ENCODE assay signal across 28 cellular contexts in the genomic region with DNA sequence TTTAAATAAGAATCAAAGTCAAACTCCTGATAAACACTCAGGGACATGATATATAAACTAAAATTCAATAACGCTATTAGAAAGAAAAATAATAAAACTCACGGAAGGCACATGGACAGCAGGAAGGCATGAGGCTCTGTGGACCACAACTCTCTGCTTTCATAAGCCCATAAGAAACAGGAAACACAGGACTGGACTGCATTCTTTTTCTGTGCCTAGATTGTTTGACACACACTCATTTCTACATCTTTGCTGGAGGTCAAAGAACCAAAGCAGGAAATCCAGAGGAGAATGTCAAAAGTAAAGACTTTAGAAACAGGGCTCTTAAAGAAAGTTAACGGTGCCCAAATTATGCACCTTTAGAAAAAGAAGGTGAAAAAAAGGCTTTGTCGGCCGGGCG.
"Had no signal": no experiment of that assay in that cellular context is flagged by ENCODE, and none has a peak within 500 bp of the region (broad histone marks: within the 10 kb centered on the region; RNA-seq: fewer than 3 reads in every experiment).

No MANE protein-coding gene starts in this region.

- H3K27me3 ChIP-seq: brain microvascular endothelial cell, dorsolateral prefrontal cortex, esophagus squamous epithelium, gastroesophageal sphincter, ovary, stomach, transverse colon, vagina had no signal

- H3K4me3 ChIP-seq: dorsolateral prefrontal cortex, esophagus squamous epithelium, gastroesophageal sphincter, ovary, prostate gland, stomach, transverse colon, vagina had no signal

- H3K27ac Mint-ChIP-seq: activated naive CD4-positive, alpha-beta T cell treated with anti-CD3 and anti-CD28 coated beads for 36 hours; mesothelial cell of epicardium had no signal

- H3K9me3 ChIP-seq: esophagus squamous epithelium, gastroesophageal sphincter, ovary, prostate gland, stomach, transverse colon, vagina had no signal

- H3K27ac ChIP-seq: brain microvascular endothelial cell, esophagus squamous epithelium, gastroesophageal sphincter, ovary, prostate gland, stomach, transverse colon, vagina had no signal

- H3K27me3 Mint-ChIP-seq: effector memory CD8-positive, alpha-beta T cell had no signal

- H3K36me3 Mint-ChIP-seq: mesothelial cell of epicardium, natural killer cell, WTC11 had no signal

- H3K36me3 ChIP-seq: brain microvascular endothelial cell, esophagus squamous epithelium, gastroesophageal sphincter, ovary, prostate gland, stomach, transverse colon, vagina had no signal

- H3K4me3 Mint-ChIP-seq: activated naive CD4-positive, alpha-beta T cell treated with anti-CD3 and anti-CD28 coated beads for 36 hours; activated T-cell treated with anti-CD3 and anti-CD28 coated beads, Interleukin-2, amount 50 U/mL, for 4 hours; effector memory CD8-positive, alpha-beta T cell; mesothelial cell of epicardium; natural killer cell; WTC11 had no signal

- H3K4me1 ChIP-seq: prostate gland had no signal

- H3K9me3 Mint-ChIP-seq: activated naive CD4-positive, alpha-beta T cell treated with anti-CD3 and anti-CD28 coated beads for 36 hours; activated T-cell treated with anti-CD3 and anti-CD28 coated beads, Interleukin-2, amount 50 U/mL, for 4 hours; effector memory CD8-positive, alpha-beta T cell; mesothelial cell of epicardium; natural killer cell; WTC11 had no signal

- DNase-seq: activated CD4-positive, alpha-beta T cell treated with anti-CD3 and anti-CD28 coated beads for 4 hours; activated CD4-positive, alpha-beta T cell treated with anti-CD3 and anti-CD28 coated beads, Interleukin-2, amount 50 U/mL, for 48 hours; activated CD8-positive, alpha-beta memory T cell treated with anti-CD3 and anti-CD28 coated beads, Interleukin-2, amount 50 U/mL, for 48 hours; activated naive CD4-positive, alpha-beta T cell treated with anti-CD3 and anti-CD28 coated beads for 36 hours; activated T-cell treated with anti-CD3 and anti-CD28 coated beads, Interleukin-2, amount 50 U/mL, for 4 hours; aorta; brain microvascular endothelial cell; caudate nucleus; dorsolateral prefrontal cortex; effector memory CD8-positive, alpha-beta T cell; esophagus squamous epithelium; head of caudate nucleus; hypothalamus; left ventricle myocardium superior; mammary epithelial cell; natural killer cell; ovary; stimulated activated CD4-positive, alpha-beta T cell treated with anti-CD3 and anti-CD28 coated beads, Interleukin-2, amount 100 ng/mL, for 48 hours; stimulated activated CD8-positive, alpha-beta memory T cell treated with anti-CD3 and anti-CD28 coated beads, Interleukin-4, amount 100 ng/mL, for 48 hours; stomach; T-helper 1 cell; T-helper 9 cell; transverse colon had no signal

- ATAC-seq: activated T-cell treated with anti-CD3 and anti-CD28 coated beads, Interleukin-2, amount 50 U/mL, for 4 hours; effector memory CD8-positive, alpha-beta T cell; gastroesophageal sphincter; left ventricle myocardium superior; natural killer cell; WTC11 had no signal
